In genomic region chr17:1978396-1978962, GRCh38 we compare ENCODE assay signal across 25 cellular contexts. TPM values are rescaled to one million over a fixed set of nuclear protein-coding genes. Genes with fewer than 3 reads are reported as not detected.
A peak's percentile ranks its signal among the peaks of the same experiment; 100 is the strongest.
DNase-seq lines count a peak whose midpoint lies in the region; ATAC-seq, FAIRE-seq and TF ChIP-seq lines count a peak whose summit lies in the region.
"Had no signal": no experiment of that assay in that cellular context is flagged by ENCODE, and none has a peak within 500 bp of the region (broad histone marks: within the 10 kb centered on the region; RNA-seq: fewer than 3 reads in every experiment).

No MANE protein-coding gene starts in this region.

- H3K79me1 ChIP-seq in neuronal stem cell (ENCODE audit: low read depth, low read length) = no peaks in the 10 kb centered on the region

- no peak overlapping the region for H2BK5ac ChIP-seq in neuronal stem cell (ENCODE audit: low read length)

- H2BK12ac ChIP-seq in neuronal stem cell (ENCODE audit: low read length) = no peak overlapping the region

- ATAC-seq in GM18909 (IDR thresholded peaks at IDR 0.05; ENCODE audit: poor library complexity, unreplicated experiment) = no peak
- ATAC-seq: GM12878 had no signal

- intact Hi-C loops in dorsolateral prefrontal cortex (cut with DNase I) = no loop called here

- no peak overlapping the region for H2BK15ac ChIP-seq in neuronal stem cell (ENCODE audit: low read length)

- no peak overlapping the region for H3K4me2 ChIP-seq in neuronal stem cell (ENCODE audit: insufficient read depth, low read length, poor library complexity, severe bottlenecking)
- H3K4me2 ChIP-seq: KMS-11 had no signal

- no peak overlapping the region for H3K14ac ChIP-seq in neuronal stem cell (ENCODE audit: low read length)

- no peak for TF ChIP-seq CTCF in dorsolateral prefrontal cortex (IDR thresholded peaks at IDR 0.05 in 54 of 56, conservative IDR thresholded peaks at IDR 0.05 in 2 of 56; ENCODE audit: low read depth in 1 of 56, partially characterized antibody in 56 of 56)

- FAIRE-seq in RCC 7860 (lab: Jason Lieb, UNC) = no peak
- FAIRE-seq: A204.1, GM12878, HTR-8/SVneo had no signal

- H2BK120ac ChIP-seq in neuronal stem cell (ENCODE audit: low read depth, low read length) = no peak overlapping the region

- H3K27ac ChIP-seq in dorsolateral prefrontal cortex = peak overlapping the region in 45 of 59 donors; percentile 9 to 83 (median 63)
- no peak overlapping the region for H3K27ac ChIP-seq in neuronal stem cell (replicated peaks; ENCODE audit: low read length)
- H3K27ac ChIP-seq: KMS-11 had no signal

- H3K36me3 ChIP-seq in neuronal stem cell (replicated peaks in 1 of 2; ENCODE audit: control insufficient read depth in 2 of 2, insufficient read depth in 2 of 2, low read length in 2 of 2) = no peaks in the 10 kb centered on the region
- H3K36me3 ChIP-seq: BE2C had no signal

- WGBS in neuronal stem cell (ENCODE audit: extremely low coverage in 2 of 2, insufficient read length in 2 of 2, insufficient replicate concordance in 1 of 2), 2 donors = no CpG with 5 or more reads among the region's 16 CpGs

- H3K27me3 ChIP-seq in dorsolateral prefrontal cortex (peaks cover 0 to 33% (median 0%) of the 10 kb centered on the region in 45 donors), neuronal stem cell (ENCODE audit: control insufficient read depth in 3 of 3, insufficient read depth in 3 of 3, low read depth in 1 of 3, low read length in 3 of 3) (peaks cover 0 to 42% (median 15%) of the 10 kb centered on the region in 3 experiments)
- H3K27me3 ChIP-seq: BE2C had no signal

- DNase-seq in ACHN (peak; percentile 44), G401 (ENCODE audit: low spot score) (peak; percentile 64), dorsolateral prefrontal cortex (peak in 1 of 10 donors; percentile 51), neuronal stem cell (ENCODE audit: low spot score) (no peak), NOMO-1 treated with DMSO at 0.1 percent for 48 hours (lab: John Stamatoyannopoulos, UW; ENCODE audit: unreplicated experiment) (no peak), RCC 7860 (ENCODE audit: low spot score) (no peak)
- DNase-seq: BE2C; CD4-positive, alpha-beta T cell; COR-L47; DMS 273 treated with DMSO at 0.1 percent for 48 hours; DMS79 treated with DMSO at 0.1 percent for 48 hours; GOT3; IMR-90; NCI-H1105 treated with DMSO at 0.1 percent for 48 hours; NCI-H2081; NCI-H2171; NCI-H345; NCI-H524; NCI-H774; Right ventricle myocardium superior had no signal

- H4K8ac ChIP-seq in neuronal stem cell (ENCODE audit: low read depth, low read length) = no peak overlapping the region

- no peak overlapping the region for H2AFZ ChIP-seq in neuronal stem cell (ENCODE audit: low read length)

- H3K9ac ChIP-seq in neuronal stem cell (ENCODE audit: low read depth, low read length, poor library complexity) = no peak overlapping the region
- H3K9ac ChIP-seq: KMS-11 had no signal

- no peak overlapping the region for H3K4ac ChIP-seq in neuronal stem cell (ENCODE audit: low read length)

- peak overlapping the region in 49 of 59 donors; percentile 6 to 60 (median 45) for H3K4me3 ChIP-seq in dorsolateral prefrontal cortex
- H3K4me3 ChIP-seq in neuronal stem cell (ENCODE audit: low read length in 2 of 2) = no peak overlapping the region
- H3K4me3 ChIP-seq: GM12878 had no signal

- H3K23ac ChIP-seq in neuronal stem cell (ENCODE audit: low read depth, low read length, poor library complexity) = no peak overlapping the region

- no peak overlapping the region for H4K91ac ChIP-seq in neuronal stem cell (ENCODE audit: low read depth, low read length, poor library complexity)

- peaks cover 11 to 12% of the 10 kb centered on the region in 2 donors for H3K4me1 ChIP-seq in neuronal stem cell (ENCODE audit: control insufficient read depth in 2 of 2, insufficient read depth in 1 of 2, low read depth in 1 of 2, low read length in 2 of 2)
- H3K4me1 ChIP-seq: BE2C had no signal

- H3K18ac ChIP-seq in neuronal stem cell (ENCODE audit: low read length) = peak overlapping the region; percentile 8

- no peaks in the 10 kb centered on the region for H3K9me3 ChIP-seq in neuronal stem cell (replicated peaks in 1 of 2; ENCODE audit: control insufficient read depth in 2 of 2, insufficient read depth in 1 of 2, low read depth in 1 of 2, low read length in 2 of 2)
- H3K9me3 ChIP-seq: BE2C had no signal

- in situ Hi-C loops in ACHN (cut with HindIII; ENCODE audit: low pct_ligation_motif_present, low pct_unique_long_range_greater_than_20kb, low sequenced_read_pairs) = no loop called here
- in situ Hi-C loops in G401 (cut with HindIII; ENCODE audit: low sequenced_read_pairs) = no loop called here

- H2AK5ac ChIP-seq in neuronal stem cell (ENCODE audit: low read depth, low read length) = no peak overlapping the region

RNA-seq across cellular contexts. Expression of gene RTN4RL1, which starts 46.7 kb away (rescaled TPM):
- total RNA-seq in G401 (2014; rRNA removed; shearing (Covaris generic)) = 65.0 and 65.6 TPM in 2 replicates
- 10 to 100 TPM in 119 of 120 experiments, 1 to 10 TPM in 1; 4.8 to 43.6 (median 22.0) TPM for total RNA-seq in dorsolateral prefrontal cortex
- 4.0 TPM for polyA plus RNA-seq in neuronal stem cell (2013, experiment 1 of 2)
- polyA plus RNA-seq in neuronal stem cell (2013, experiment 2 of 2) = 3.9 TPM

RNA-seq across cellular contexts. Expression of gene DPH1, which starts 51.5 kb away (rescaled TPM):
- total RNA-seq in G401 (2014; rRNA removed; shearing (Covaris generic)) = 48.8 and 56.7 TPM in 2 replicates
- 100 to 1,000 TPM in 30 of 120 experiments, 10 to 100 TPM in 90; 57.6 to 158 (median 87.2) TPM for total RNA-seq in dorsolateral prefrontal cortex
- 19.6 TPM for polyA plus RNA-seq in neuronal stem cell (2013, experiment 1 of 2)
- 18.0 TPM for polyA plus RNA-seq in neuronal stem cell (2013, experiment 2 of 2)

Comparison
In these comparisons a context has a peak if more than half of its experiments do, and no peak if none do; other contexts are left out.
1. DNase-seq: peak in ACHN (single experiment) and G401 (single experiment); none in neuronal stem cell (single experiment), NOMO-1 treated with DMSO at 0.1 percent for 48 hours (single experiment) and RCC 7860 (single experiment).
2. H3K4me3 ChIP-seq: peak in dorsolateral prefrontal cortex (49 of 59); none in neuronal stem cell (0 of 2).